Comparison of ENCODE assay signal across 35 cellular contexts in genomic region chr7:117882594-117882993, GRCh38.
"Had no signal": no experiment of that assay in that cellular context is flagged by ENCODE, and none has a peak within 500 bp of the region (broad histone marks: within the 10 kb centered on the region; RNA-seq: fewer than 3 reads in every experiment).

No MANE protein-coding gene starts in this region.

- H3K4me3 ChIP-seq: MG63 had no signal

- H3K9me3 ChIP-seq: MG63 had no signal

- H3K9ac ChIP-seq: KMS-11 had no signal

- DNase-seq: Karpas-422, Kasumi-1, MG63, MM.1S, MV-4-11, NCI-H1048, NCI-H1092, NCI-H1092 treated with DMSO at 0.1 percent for 48 hours, NCI-H1105, NCI-H1105 treated with DMSO at 0.1 percent for 48 hours, NCI-H1417, NCI-H1417 treated with DMSO at 0.1 percent for 48 hours, NCI-H1436, NCI-H1436 treated with DMSO at 0.1 percent for 48 hours, NCI-H146, NCI-H1694, NCI-H1694 treated with DMSO at 0.1 percent for 48 hours, NCI-H187, NCI-H187 treated with DMSO at 0.1 percent for 48 hours, NCI-H1930, NCI-H2029, NCI-H2029 treated with DMSO at 0.1 percent for 48 hours, NCI-H2081, NCI-H2081 treated with DMSO at 0.1 percent for 48 hours, NCI-H2107, NCI-H2171, NCI-H2171 treated with DMSO at 0.1 percent for 48 hours, NCI-H2227 treated with DMSO at 0.1 percent for 48 hours, NCI-H226, NCI-H345, NCI-H446, NCI-H446 treated with DMSO at 0.1 percent for 48 hours, NCI-H510A, NCI-H510A treated with DMSO at 0.1 percent for 48 hours had no signal

- H3K36me3 ChIP-seq: MG63 had no signal

- H3K4me2 ChIP-seq: KMS-11 had no signal

- H3K27me3 ChIP-seq: MG63 had no signal

- H3K27ac ChIP-seq: KMS-11 had no signal
